In the genomic region with DNA sequence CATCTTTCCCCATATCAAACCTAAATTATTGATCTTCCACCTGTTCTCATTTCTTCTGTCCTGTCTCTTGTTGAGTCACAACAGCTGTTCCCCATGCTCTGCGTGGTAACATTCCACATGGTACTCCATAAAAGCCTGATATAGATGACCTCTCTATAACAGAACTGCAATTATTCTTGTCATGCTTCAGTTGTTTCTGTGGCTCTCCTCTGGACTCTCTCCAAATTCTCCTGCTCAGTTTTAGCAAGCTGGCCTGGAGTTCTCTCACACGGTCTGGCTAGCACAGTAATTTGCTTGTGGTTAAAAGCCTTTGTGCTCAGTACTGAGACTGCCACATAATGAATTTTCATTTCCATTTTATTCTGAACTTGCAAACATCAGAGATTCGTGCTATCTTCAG, we compare ENCODE assay signal across 8 cellular contexts. TPM values are rescaled to one million over a fixed set of nuclear protein-coding genes. Genes with fewer than 3 reads are reported as not detected.
DNase-seq lines count a peak whose midpoint lies in the region; ATAC-seq lines count a peak whose summit lies in the region.

No MANE protein-coding gene starts in this region.

- peak; percentile 51 for ATAC-seq in GM19023 (IDR thresholded peaks at IDR 0.05; ENCODE audit: unreplicated experiment)
- ATAC-seq in activated CD8-positive, alpha-beta memory T cell treated with anti-CD3 and anti-CD28 coated beads, Interleukin-2, amount 10 ng/mL, durations not matched to agents 7 days and 5 days, result no peak
- ATAC-seq in HG02588 (IDR thresholded peaks at IDR 0.05; ENCODE audit: unreplicated experiment), result no peak
- no peak for ATAC-seq in stimulated activated naive CD8-positive, alpha-beta T cell treated with anti-CD3 and anti-CD28 coated beads, Interleukin-15, Interleukin-2, amounts not matched to agents 100 U/mL and 50 U/mL, for 24 hours
- ATAC-seq in HG03175 (IDR thresholded peaks at IDR 0.05; ENCODE audit: unreplicated experiment), result no peak

- H3K27ac Mint-ChIP-seq in activated CD8-positive, alpha-beta memory T cell treated with anti-CD3 and anti-CD28 coated beads, Interleukin-2, amount 10 ng/mL, durations not matched to agents 7 days and 5 days, result no peak overlapping the region

- no peak overlapping the region for H3K9ac ChIP-seq in rectal smooth muscle tissue (ENCODE audit: low read length)

- no peak overlapping the region for H3K4me3 Mint-ChIP-seq in activated CD8-positive, alpha-beta memory T cell treated with anti-CD3 and anti-CD28 coated beads, Interleukin-2, amount 10 ng/mL, durations not matched to agents 7 days and 5 days

- CTCF ChIA-PET in activated CD8-positive, alpha-beta memory T cell treated with anti-CD3 and anti-CD28 coated beads, Interleukin-2, amount 10 ng/mL, durations not matched to agents 7 days and 5 days (lab: Charles Lee), result interaction anchor here (1.0 kb wide), 1 partner anchor 26 kb away, joined by 3 read pairs; no protein-coding TSS in a partner anchor

- peaks cover 17% of the 10 kb centered on the region for H3K4me1 ChIP-seq in rectal smooth muscle tissue (ENCODE audit: control insufficient read depth, insufficient read depth, low read length)

- H3K36me3 ChIP-seq in rectal smooth muscle tissue (ENCODE audit: control insufficient read depth, insufficient read depth, low read length), result peaks cover 2% of the 10 kb centered on the region

- H3K9me3 Mint-ChIP-seq in activated CD8-positive, alpha-beta memory T cell treated with anti-CD3 and anti-CD28 coated beads, Interleukin-2, amount 10 ng/mL, durations not matched to agents 7 days and 5 days (ENCODE audit: low read depth), result no peaks in the 10 kb centered on the region

- H3K27me3 Mint-ChIP-seq in activated CD8-positive, alpha-beta memory T cell treated with anti-CD3 and anti-CD28 coated beads, Interleukin-2, amount 10 ng/mL, durations not matched to agents 7 days and 5 days, result no peaks in the 10 kb centered on the region

- DNase-seq in NCI-H146 (lab: John Stamatoyannopoulos, UW), result peak; percentile 33
- peak; percentile 67 for DNase-seq in cerebellar cortex (ENCODE audit: low spot score)
- no peak for DNase-seq in activated CD8-positive, alpha-beta memory T cell treated with anti-CD3 and anti-CD28 coated beads, Interleukin-2, amount 10 ng/mL, durations not matched to agents 7 days and 5 days
- DNase-seq in stimulated activated naive CD8-positive, alpha-beta T cell treated with anti-CD3 and anti-CD28 coated beads, Interleukin-15, Interleukin-2, amounts not matched to agents 100 U/mL and 50 U/mL, for 24 hours, result no peak

- no peaks in the 10 kb centered on the region for H3K4me1 Mint-ChIP-seq in activated CD8-positive, alpha-beta memory T cell treated with anti-CD3 and anti-CD28 coated beads, Interleukin-2, amount 10 ng/mL, durations not matched to agents 7 days and 5 days

- H3K27ac ChIP-seq in rectal smooth muscle tissue (ENCODE audit: low read depth, low read length), result peak overlapping the region; percentile 74

- no peaks in the 10 kb centered on the region for H3K27me3 ChIP-seq in rectal smooth muscle tissue (ENCODE audit: control insufficient read depth, insufficient read depth, low read length)

- H3K36me3 Mint-ChIP-seq in activated CD8-positive, alpha-beta memory T cell treated with anti-CD3 and anti-CD28 coated beads, Interleukin-2, amount 10 ng/mL, durations not matched to agents 7 days and 5 days, result peaks cover 14% of the 10 kb centered on the region

- no peak overlapping the region for H3K4me3 ChIP-seq in rectal smooth muscle tissue (ENCODE audit: low read length)

RNA-seq across cellular contexts. Expression of gene LRRC39, which starts 10.6 kb away (rescaled TPM):
- total RNA-seq in activated CD8-positive, alpha-beta memory T cell treated with anti-CD3 and anti-CD28 coated beads, Interleukin-2, amount 10 ng/mL, durations not matched to agents 7 days and 5 days, result under 1 TPM; 0.68 to 0.82 TPM

RNA-seq across cellular contexts. Expression of gene TRMT13, which starts 55.7 kb away (rescaled TPM):
- total RNA-seq in activated CD8-positive, alpha-beta memory T cell treated with anti-CD3 and anti-CD28 coated beads, Interleukin-2, amount 10 ng/mL, durations not matched to agents 7 days and 5 days, result 10 to 100 TPM; 18.1 to 22.3 TPM

RNA-seq across cellular contexts. Expression of gene SASS6, which starts 55.9 kb away (rescaled TPM):
- 10 to 100 TPM; 17.1 to 17.3 TPM for total RNA-seq in activated CD8-positive, alpha-beta memory T cell treated with anti-CD3 and anti-CD28 coated beads, Interleukin-2, amount 10 ng/mL, durations not matched to agents 7 days and 5 days

Comparison
In these comparisons a context has a peak if more than half of its experiments do, and no peak if none do; other contexts are left out.
1. DNase-seq: peak in NCI-H146 (single experiment) and cerebellar cortex (single experiment); none in activated CD8-positive, alpha-beta memory T cell treated with anti-CD3 and anti-CD28 coated beads, Interleukin-2, amount 10 ng/mL, durations not matched to agents 7 days and 5 days (single experiment) and stimulated activated naive CD8-positive, alpha-beta T cell treated with anti-CD3 and anti-CD28 coated beads, Interleukin-15, Interleukin-2, amounts not matched to agents 100 U/mL and 50 U/mL, for 24 hours (single experiment).